9 cellular contexts compared by ENCODE assay signal in the genomic region with DNA sequence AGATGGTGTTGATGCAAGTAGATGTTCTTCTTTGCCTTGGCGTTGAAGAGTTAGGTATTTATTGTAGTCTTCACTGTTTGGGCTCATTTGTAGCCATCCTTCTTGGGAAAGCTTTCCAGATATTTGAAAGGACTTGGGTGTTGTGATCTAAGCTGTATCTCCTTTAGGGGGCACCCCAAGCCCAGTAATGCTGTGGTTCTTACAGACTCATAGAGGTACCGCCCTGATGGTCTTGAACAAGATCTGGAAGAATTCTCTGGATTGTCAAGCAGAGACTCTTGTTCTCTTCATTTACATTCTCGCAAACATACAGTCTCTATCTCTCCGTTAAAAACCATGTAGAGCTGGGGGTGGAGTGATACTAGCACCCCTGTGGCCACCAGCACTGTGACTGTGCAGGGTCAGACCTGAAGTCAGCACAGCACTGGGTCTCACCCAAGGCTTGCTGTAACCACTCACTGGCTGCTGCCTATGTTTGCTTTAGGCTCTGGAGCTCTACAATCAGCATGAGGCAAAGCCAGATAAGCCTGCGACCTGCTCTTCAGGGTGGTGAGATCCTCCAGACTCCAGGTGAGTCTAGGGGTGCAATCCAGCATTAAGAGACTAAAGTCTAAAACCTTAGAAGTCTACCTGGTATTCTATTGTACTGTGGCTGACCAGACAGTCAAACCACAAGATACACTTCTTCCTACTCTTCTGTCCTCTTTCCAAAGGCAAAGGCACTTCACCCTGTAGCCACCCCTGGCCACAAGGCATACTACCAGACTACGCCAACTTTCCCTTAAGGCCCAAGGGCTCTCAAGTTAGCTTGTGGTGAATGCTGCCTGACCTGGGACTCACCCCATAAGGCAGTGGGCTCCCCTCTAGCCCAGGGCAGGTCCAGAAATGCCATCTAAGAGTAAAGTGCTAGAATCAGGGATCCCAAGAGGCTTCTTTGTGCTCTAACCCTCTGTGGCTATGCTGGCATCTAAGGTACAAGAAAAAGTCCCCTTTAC.
DNase-seq lines count a peak whose midpoint lies in the region; ATAC-seq and TF ChIP-seq lines count a peak whose summit lies in the region.
"Had no signal": no experiment of that assay in that cellular context is flagged by ENCODE, and none has a peak within 500 bp of the region (broad histone marks: within the 10 kb centered on the region; RNA-seq: fewer than 3 reads in every experiment).

No MANE protein-coding gene starts in this region.

- intact Hi-C loops in activated B cell treated with CpG ODN at 0.5 μM for 24 hours (cut with micrococcal nuclease), result loop anchor here (1.0 to 10.0 kb wide), 11 partner anchors 129 to 615 kb away; partner anchors contain the start of genes MACC1 and POLR1F

- H3K4me3 Mint-ChIP-seq in activated B cell treated with CpG ODN at 0.5 μM for 24 hours, result no peak overlapping the region
- H3K4me3 Mint-ChIP-seq: activated naive CD4-positive, alpha-beta T cell treated with anti-CD3 and anti-CD28 coated beads, Interleukin-2, amount 50 U/mL, for 24 hours had no signal

- in situ Hi-C loops in G401 (cut with HindIII; ENCODE audit: low sequenced_read_pairs), result no loop called here

- no peaks in the 10 kb centered on the region for H3K27me3 Mint-ChIP-seq in activated B cell treated with CpG ODN at 0.5 μM for 24 hours
- H3K27me3 Mint-ChIP-seq: activated naive CD4-positive, alpha-beta T cell treated with anti-CD3 and anti-CD28 coated beads, Interleukin-2, amount 50 U/mL, for 24 hours had no signal

- POLR2A ChIA-PET in activated B cell treated with CpG ODN at 0.5 μM for 24 hours (lab: Charles Lee), result no interaction called here

- H3K9me3 Mint-ChIP-seq in activated B cell treated with CpG ODN at 0.5 μM for 24 hours, result no peaks in the 10 kb centered on the region

- TF ChIP-seq CTCF in activated B cell treated with CpG ODN at 0.5 μM for 24 hours (IDR thresholded peaks at IDR 0.05), result no peak

- CTCF ChIA-PET in activated B cell treated with CpG ODN at 0.5 μM for 24 hours (lab: Charles Lee), result interaction anchor here (0.8 to 5.3 kb wide), 23 partner anchors 8 to 1271 kb away, joined by 3 to 55 read pairs (median 5); no protein-coding TSS in a partner anchor

- no peaks in the 10 kb centered on the region for H3K36me3 Mint-ChIP-seq in activated B cell treated with CpG ODN at 0.5 μM for 24 hours (ENCODE audit: low read depth)
- H3K36me3 Mint-ChIP-seq: activated naive CD4-positive, alpha-beta T cell treated with anti-CD3 and anti-CD28 coated beads, Interleukin-2, amount 50 U/mL, for 24 hours had no signal

- no peaks in the 10 kb centered on the region for H3K4me1 Mint-ChIP-seq in activated B cell treated with CpG ODN at 0.5 μM for 24 hours
- H3K4me1 Mint-ChIP-seq: activated naive CD4-positive, alpha-beta T cell treated with anti-CD3 and anti-CD28 coated beads, Interleukin-2, amount 50 U/mL, for 24 hours had no signal

- H3K27ac Mint-ChIP-seq in activated B cell treated with CpG ODN at 0.5 μM for 24 hours, result no peak overlapping the region
- H3K27ac Mint-ChIP-seq: activated naive CD4-positive, alpha-beta T cell treated with anti-CD3 and anti-CD28 coated beads, Interleukin-2, amount 50 U/mL, for 24 hours had no signal

- ATAC-seq in HG03066 (IDR thresholded peaks at IDR 0.05; ENCODE audit: low read depth, unreplicated experiment) (peak; percentile 52), activated B cell treated with CpG ODN at 0.5 μM for 24 hours (ENCODE audit: low read depth) (peak; percentile 50)

- peak; percentile 6 for DNase-seq in NCI-H2227 (lab: John Stamatoyannopoulos, UW; ENCODE audit: unreplicated experiment)
- DNase-seq in NCI-H2227 treated with DMSO at 0.1 percent for 48 hours (lab: John Stamatoyannopoulos, UW), result no peak
- DNase-seq in activated B cell treated with CpG ODN at 0.5 μM for 24 hours, result no peak
- peak; percentile 14 for DNase-seq in medulla oblongata (ENCODE audit: extremely low spot score)
- DNase-seq in activated CD4-positive, CD25-positive, alpha-beta regulatory T cell treated with anti-CD3 and anti-CD28 coated beads, Interleukin-2, amount 50 U/mL, for 72 hours, result no peak
- no peak for DNase-seq in G401 (ENCODE audit: low spot score)
- DNase-seq in central memory CD4-positive, alpha-beta T cell, result no peak

Comparison
In these comparisons a context has a peak if more than half of its experiments do, and no peak if none do; other contexts are left out.
1. DNase-seq: peak in NCI-H2227 (single experiment) and medulla oblongata (single experiment); none in NCI-H2227 treated with DMSO at 0.1 percent for 48 hours (single experiment), activated B cell treated with CpG ODN at 0.5 μM for 24 hours (single experiment), activated CD4-positive, CD25-positive, alpha-beta regulatory T cell treated with anti-CD3 and anti-CD28 coated beads, Interleukin-2, amount 50 U/mL, for 72 hours (single experiment), G401 (single experiment) and central memory CD4-positive, alpha-beta T cell (single experiment).